ENCODE assay signal across 19 cellular contexts in the genomic region with DNA sequence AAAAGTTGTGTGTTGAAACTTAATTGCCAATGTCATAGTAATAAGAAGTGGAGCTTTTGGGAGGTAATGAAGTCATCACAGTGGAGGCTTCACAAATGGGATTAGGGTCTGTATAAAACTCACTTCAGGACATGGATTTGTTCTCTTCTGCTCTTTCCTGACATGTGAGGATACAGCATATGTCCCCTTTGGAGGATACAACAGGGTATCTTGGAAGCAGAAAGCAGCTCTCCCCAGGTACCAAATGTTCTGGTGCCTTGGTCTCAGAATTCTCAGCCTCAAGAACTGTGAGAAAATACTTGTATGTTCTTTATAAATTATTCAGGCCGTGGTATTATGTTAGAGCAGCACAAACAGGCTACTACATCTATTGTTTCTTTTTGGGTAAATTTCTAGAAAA.
DNase-seq lines count a peak whose midpoint lies in the region; ATAC-seq and TF ChIP-seq lines count a peak whose summit lies in the region.
"Had no signal": no experiment of that assay in that cellular context is flagged by ENCODE, and none has a peak within 500 bp of the region (broad histone marks: within the 10 kb centered on the region; RNA-seq: fewer than 3 reads in every experiment).

No MANE protein-coding gene starts in this region.

- no peak overlapping the region for H3K27ac ChIP-seq in ascending aorta
- H3K27ac ChIP-seq: 22Rv1; A549; BLaER1 treated with 17β-estradiol and CSF1 and Interleukin-3, amounts not matched to agents 10 nM and 100 nM; C4-2B had no signal

- no peaks in the 10 kb centered on the region for H3K27me3 Mint-ChIP-seq in activated naive CD4-positive, alpha-beta T cell treated with anti-CD3 and anti-CD28 coated beads, Interleukin-2, amount 10 ng/mL, durations not matched to agents 7 days and 5 days
- no peaks in the 10 kb centered on the region for H3K27me3 Mint-ChIP-seq in activated CD8-positive, alpha-beta memory T cell treated with anti-CD3 and anti-CD28 coated beads, Interleukin-2, amount 10 ng/mL, durations not matched to agents 7 days and 5 days
- H3K27me3 Mint-ChIP-seq: B cell; CD4-positive, alpha-beta T cell had no signal

- H3K36me3 Mint-ChIP-seq in activated naive CD4-positive, alpha-beta T cell treated with anti-CD3 and anti-CD28 coated beads, Interleukin-2, amount 10 ng/mL, durations not matched to agents 7 days and 5 days = no peaks in the 10 kb centered on the region
- H3K36me3 Mint-ChIP-seq in activated CD8-positive, alpha-beta memory T cell treated with anti-CD3 and anti-CD28 coated beads, Interleukin-2, amount 10 ng/mL, durations not matched to agents 7 days and 5 days = no peaks in the 10 kb centered on the region
- H3K36me3 Mint-ChIP-seq: CD8-positive, alpha-beta T cell had no signal

- no peak for DNase-seq in activated naive CD4-positive, alpha-beta T cell treated with anti-CD3 and anti-CD28 coated beads, Interleukin-2, amount 10 ng/mL, durations not matched to agents 7 days and 5 days
- DNase-seq in activated naive CD4-positive, alpha-beta T cell treated with Interleukin-2 at 50 U/mL for 16 hours = no peak
- DNase-seq in NCI-H82 treated with DMSO at 0.1 percent for 48 hours (lab: John Stamatoyannopoulos, UW; ENCODE audit: unreplicated experiment) = peak; percentile 35
- DNase-seq in cerebellum (ENCODE audit: low spot score) = peak; percentile 48
- no peak for DNase-seq in activated CD8-positive, alpha-beta memory T cell treated with anti-CD3 and anti-CD28 coated beads, Interleukin-2, amount 10 ng/mL, durations not matched to agents 7 days and 5 days
- DNase-seq in ascending aorta (ENCODE audit: low spot score in 2 of 2) = no peak
- DNase-seq: AML-193; Caco-2; Calu3; CD4-positive, alpha-beta T cell; CD8-positive, alpha-beta T cell; DMS79 treated with DMSO at 0.1 percent for 48 hours; GDM1 had no signal

- H3K4me1 Mint-ChIP-seq in activated naive CD4-positive, alpha-beta T cell treated with anti-CD3 and anti-CD28 coated beads, Interleukin-2, amount 10 ng/mL, durations not matched to agents 7 days and 5 days = no peaks in the 10 kb centered on the region
- no peaks in the 10 kb centered on the region for H3K4me1 Mint-ChIP-seq in activated CD8-positive, alpha-beta memory T cell treated with anti-CD3 and anti-CD28 coated beads, Interleukin-2, amount 10 ng/mL, durations not matched to agents 7 days and 5 days
- H3K4me1 Mint-ChIP-seq: B cell had no signal

- no peak for ATAC-seq in activated CD8-positive, alpha-beta memory T cell treated with anti-CD3 and anti-CD28 coated beads, Interleukin-2, amount 10 ng/mL, durations not matched to agents 7 days and 5 days
- ATAC-seq: A549; CD8-positive, alpha-beta T cell; GM12878 had no signal

- H3K27ac Mint-ChIP-seq in activated naive CD4-positive, alpha-beta T cell treated with anti-CD3 and anti-CD28 coated beads, Interleukin-2, amount 10 ng/mL, durations not matched to agents 7 days and 5 days = peak overlapping the region; percentile 17
- no peak overlapping the region for H3K27ac Mint-ChIP-seq in activated CD8-positive, alpha-beta memory T cell treated with anti-CD3 and anti-CD28 coated beads, Interleukin-2, amount 10 ng/mL, durations not matched to agents 7 days and 5 days
- H3K27ac Mint-ChIP-seq: B cell; CD4-positive, alpha-beta T cell; CD8-positive, alpha-beta T cell had no signal

- intact Hi-C loops in ascending aorta (cut with DNase I) = no loop called here

- no peaks in the 10 kb centered on the region for H3K27me3 ChIP-seq in ascending aorta
- H3K27me3 ChIP-seq: BLaER1 treated with 17β-estradiol and CSF1 and Interleukin-3, amounts not matched to agents 10 nM and 100 nM had no signal

- no peak overlapping the region for H3K4me3 ChIP-seq in ascending aorta
- H3K4me3 ChIP-seq: A549; BLaER1 treated with 17β-estradiol and CSF1 and Interleukin-3, amounts not matched to agents 10 nM and 100 nM; GM12878 had no signal

- H3K9me3 Mint-ChIP-seq in activated naive CD4-positive, alpha-beta T cell treated with anti-CD3 and anti-CD28 coated beads, Interleukin-2, amount 10 ng/mL, durations not matched to agents 7 days and 5 days = no peaks in the 10 kb centered on the region
- H3K9me3 Mint-ChIP-seq in activated CD8-positive, alpha-beta memory T cell treated with anti-CD3 and anti-CD28 coated beads, Interleukin-2, amount 10 ng/mL, durations not matched to agents 7 days and 5 days (ENCODE audit: low read depth) = peaks cover 2% of the 10 kb centered on the region

- peaks cover 0 to 2% of the 10 kb centered on the region in 2 donors for H3K4me1 ChIP-seq in ascending aorta
- H3K4me1 ChIP-seq: A549; BLaER1 treated with 17β-estradiol and CSF1 and Interleukin-3, amounts not matched to agents 10 nM and 100 nM; Caco-2 had no signal

- peaks cover 0 to 4% of the 10 kb centered on the region in 2 donors for H3K9me3 ChIP-seq in ascending aorta
- H3K9me3 ChIP-seq: A549, Caco-2 had no signal

- no peak for TF ChIP-seq CTCF in ascending aorta (IDR thresholded peaks at IDR 0.05)

- CTCF ChIA-PET in activated naive CD4-positive, alpha-beta T cell treated with anti-CD3 and anti-CD28 coated beads, Interleukin-2, amount 10 ng/mL, durations not matched to agents 7 days and 5 days (lab: Charles Lee) = no interaction called here
- CTCF ChIA-PET in activated CD8-positive, alpha-beta memory T cell treated with anti-CD3 and anti-CD28 coated beads, Interleukin-2, amount 10 ng/mL, durations not matched to agents 7 days and 5 days (lab: Charles Lee) = no interaction called here

- H3K36me3 ChIP-seq in ascending aorta = no peaks in the 10 kb centered on the region
- H3K36me3 ChIP-seq: BLaER1 treated with 17β-estradiol and CSF1 and Interleukin-3, amounts not matched to agents 10 nM and 100 nM had no signal

- no peak overlapping the region for H3K4me3 Mint-ChIP-seq in activated naive CD4-positive, alpha-beta T cell treated with anti-CD3 and anti-CD28 coated beads, Interleukin-2, amount 10 ng/mL, durations not matched to agents 7 days and 5 days
- no peak overlapping the region for H3K4me3 Mint-ChIP-seq in activated CD8-positive, alpha-beta memory T cell treated with anti-CD3 and anti-CD28 coated beads, Interleukin-2, amount 10 ng/mL, durations not matched to agents 7 days and 5 days
- H3K4me3 Mint-ChIP-seq: B cell; CD4-positive, alpha-beta T cell; CD8-positive, alpha-beta T cell had no signal

Comparison
In these comparisons a context has a peak if more than half of its experiments do, and no peak if none do; other contexts are left out.
1. DNase-seq: peak in NCI-H82 treated with DMSO at 0.1 percent for 48 hours (single experiment) and cerebellum (single experiment); none in activated naive CD4-positive, alpha-beta T cell treated with anti-CD3 and anti-CD28 coated beads, Interleukin-2, amount 10 ng/mL, durations not matched to agents 7 days and 5 days (single experiment), activated naive CD4-positive, alpha-beta T cell treated with Interleukin-2 at 50 U/mL for 16 hours (single experiment), activated CD8-positive, alpha-beta memory T cell treated with anti-CD3 and anti-CD28 coated beads, Interleukin-2, amount 10 ng/mL, durations not matched to agents 7 days and 5 days (single experiment) and ascending aorta (0 of 2).